ENCODE assay signal across 19 cellular contexts in the genomic region with DNA sequence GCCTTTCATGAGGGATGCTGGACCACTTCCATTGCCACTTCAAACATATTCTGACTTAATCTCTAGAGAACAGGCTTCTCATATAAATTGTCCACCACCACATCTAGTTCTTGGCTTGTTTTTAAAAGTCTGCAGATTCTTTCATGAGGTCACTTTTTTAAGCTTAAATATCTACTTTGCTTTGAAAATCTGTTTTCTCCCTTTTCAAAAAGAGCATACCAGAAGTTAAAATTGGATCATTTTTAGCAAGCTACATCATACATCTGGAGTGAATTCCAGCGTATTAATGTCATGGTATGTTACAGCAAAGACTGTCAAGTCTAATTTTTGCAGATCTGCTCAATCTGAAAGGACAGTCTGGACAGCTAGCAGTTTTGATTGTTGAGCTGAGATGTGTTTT.
DNase-seq lines count a peak whose midpoint lies in the region; ATAC-seq and TF ChIP-seq lines count a peak whose summit lies in the region.
"Had no signal": no experiment of that assay in that cellular context is flagged by ENCODE, and none has a peak within 500 bp of the region (broad histone marks: within the 10 kb centered on the region; RNA-seq: fewer than 3 reads in every experiment).

No MANE protein-coding gene starts in this region.

- ATAC-seq in upper lobe of right lung, result no peak
- ATAC-seq: T-cell had no signal

- H3K36me3 ChIP-seq in BJ (ENCODE audit: control insufficient read depth, insufficient read depth, low read length), result no peaks in the 10 kb centered on the region
- no peaks in the 10 kb centered on the region for H3K36me3 ChIP-seq in upper lobe of right lung

- H3K4me3 Mint-ChIP-seq in HFFc6 (no peak overlapping the region), chondrocyte (ENCODE audit: unreplicated experiment) (no peak overlapping the region)
- H3K4me3 Mint-ChIP-seq: T-cell had no signal

- POLR2A ChIA-PET in BJ (lab: Charles Lee), result no interaction called here

- no peak overlapping the region for H3K27ac Mint-ChIP-seq in HFFc6
- peak overlapping the region; percentile 74 for H3K27ac Mint-ChIP-seq in chondrocyte (ENCODE audit: unreplicated experiment)
- H3K27ac Mint-ChIP-seq: T-cell had no signal

- H3K27me3 Mint-ChIP-seq in HFFc6 (ENCODE audit: insufficient read depth) (no peaks in the 10 kb centered on the region; the same call in 1 of the 2 replicates), chondrocyte (ENCODE audit: low read depth) (no peaks in the 10 kb centered on the region)
- H3K27me3 Mint-ChIP-seq: T-cell had no signal

- no peak overlapping the region for H3K27ac ChIP-seq in upper lobe of right lung
- H3K27ac ChIP-seq: SK-N-MC had no signal

- H3K36me3 Mint-ChIP-seq in HFFc6 (ENCODE audit: low read depth), result peaks cover 16% of the 10 kb centered on the region
- H3K36me3 Mint-ChIP-seq in chondrocyte (ENCODE audit: low read depth), result peaks cover 18% of the 10 kb centered on the region

- DNase-seq in BJ (ENCODE audit: low read depth), result peak; percentile 18
- DNase-seq in HFFc6, result peak; percentile 8
- no peak for DNase-seq in chondrocyte (ENCODE audit: low spot score)
- DNase-seq in pons (ENCODE audit: low spot score), result peak; percentile 21
- no peak for DNase-seq in stimulated activated CD4-positive, alpha-beta T cell treated with anti-CD3 and anti-CD28 coated beads, Interleukin-4, amount 100 ng/mL, for 1 hour
- DNase-seq in upper lobe of right lung, result no peak
- no peak for DNase-seq in HK-2 (ENCODE audit: unreplicated experiment)
- DNase-seq in DMS79 treated with DMSO at 0.1 percent for 48 hours (lab: John Stamatoyannopoulos, UW), result no peak
- DNase-seq: COR-L47, H7, MM.1S, NCI-H1092, NCI-H1436 treated with DMSO at 0.1 percent for 48 hours, NCI-H2029, NCI-H345, NCI-H526 treated with DMSO at 0.1 percent for 48 hours, SHP77, T-cell had no signal

- H3K4me3 ChIP-seq in BJ (ENCODE audit: low read depth, low read length) (no peak overlapping the region), upper lobe of right lung (no peak overlapping the region)
- H3K4me3 ChIP-seq: SK-N-MC had no signal

- no peaks in the 10 kb centered on the region for H3K9me3 Mint-ChIP-seq in HFFc6
- peaks cover 6% of the 10 kb centered on the region for H3K9me3 Mint-ChIP-seq in chondrocyte (ENCODE audit: low read depth)

- TF ChIP-seq CTCF in BJ (IDR thresholded peaks at IDR 0.05; ENCODE audit: insufficient read depth, low read depth, low read length), result no peak
- TF ChIP-seq CTCF in HFFc6 (IDR thresholded peaks at IDR 0.05), result no peak
- TF ChIP-seq CTCF in chondrocyte (IDR thresholded peaks at IDR 0.05), result no peak
- no peak for TF ChIP-seq CTCF in upper lobe of right lung (IDR thresholded peaks at IDR 0.05)

- H3K27me3 ChIP-seq in BJ (ENCODE audit: control insufficient read depth, insufficient read depth, low read length), result no peaks in the 10 kb centered on the region
- H3K27me3 ChIP-seq in upper lobe of right lung, result no peaks in the 10 kb centered on the region

- H3K4me1 ChIP-seq in upper lobe of right lung, result no peaks in the 10 kb centered on the region

- intact Hi-C loops in upper lobe of right lung (cut with DNase I), result no loop called here

- CTCF ChIA-PET in BJ (lab: Yijun Ruan, JAX), result interaction anchor here (0.7 to 1.9 kb wide), 4 partner anchors 8 to 12 kb away, joined by 3 to 8 read pairs (median 4); no protein-coding TSS in a partner anchor

- H3K4me1 Mint-ChIP-seq in HFFc6 (ENCODE audit: low read depth) (peaks cover 13% of the 10 kb centered on the region), chondrocyte (ENCODE audit: low read depth) (peaks cover 25% of the 10 kb centered on the region)
- H3K4me1 Mint-ChIP-seq: T-cell had no signal

- no peaks in the 10 kb centered on the region for H3K9me3 ChIP-seq in upper lobe of right lung

Comparison
In these comparisons a context has a peak if more than half of its experiments do, and no peak if none do; other contexts are left out.
1. DNase-seq: peak in BJ (single experiment), HFFc6 (single experiment) and pons (single experiment); none in chondrocyte (single experiment), stimulated activated CD4-positive, alpha-beta T cell treated with anti-CD3 and anti-CD28 coated beads, Interleukin-4, amount 100 ng/mL, for 1 hour (single experiment), upper lobe of right lung (single experiment), HK-2 (single experiment) and DMS79 treated with DMSO at 0.1 percent for 48 hours (single experiment).